ENCODE assay signal across 21 cellular contexts in the genomic region with DNA sequence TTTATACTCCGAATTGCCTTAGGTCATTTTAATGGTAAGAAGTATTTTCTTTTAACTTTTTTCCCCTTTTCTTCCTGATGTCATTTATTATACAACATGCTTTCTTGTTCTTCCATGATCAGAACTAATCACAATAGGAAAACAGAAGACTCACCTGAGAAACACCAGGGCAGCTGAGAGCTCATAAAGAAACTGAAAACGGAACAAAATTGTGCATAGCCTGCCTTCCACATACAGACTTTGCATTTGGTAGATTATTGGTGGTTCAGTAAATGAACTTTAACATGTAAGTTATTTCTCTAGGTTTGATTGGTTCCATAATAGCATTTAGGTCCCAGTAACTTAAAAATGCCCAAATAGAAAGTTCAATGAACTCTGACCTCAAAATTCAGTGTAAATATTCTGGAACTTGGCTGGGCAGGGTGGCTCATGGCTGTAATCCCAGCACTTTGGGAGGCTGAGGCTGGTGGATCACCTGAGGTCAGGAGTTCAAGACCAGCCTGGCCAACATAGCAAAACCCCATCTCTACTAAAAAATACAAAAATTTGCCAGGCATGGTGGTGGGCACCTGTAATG.
DNase-seq lines count a peak whose midpoint lies in the region; ATAC-seq, FAIRE-seq and TF ChIP-seq lines count a peak whose summit lies in the region.
"Had no signal": no experiment of that assay in that cellular context is flagged by ENCODE, and none has a peak within 500 bp of the region (broad histone marks: within the 10 kb centered on the region; RNA-seq: fewer than 3 reads in every experiment).

No MANE protein-coding gene starts in this region.

- H3K4me1 Mint-ChIP-seq in activated T-helper 2 cell treated with anti-CD3 and anti-CD28 coated beads, Interferon-gamma antibody, Interleukin-2, Interleukin-4, amounts not matched to agents 10 μg/mL and 5 μg/mL and 100 μg/mL, durations not matched to agents 14 hours and 24 hours and 36 hours (ENCODE audit: low read depth) = peaks cover 7% of the 10 kb centered on the region
- no peaks in the 10 kb centered on the region for H3K4me1 Mint-ChIP-seq in activated CD8-positive, alpha-beta T cell treated with anti-CD3 and anti-CD28 coated beads for 36 hours (ENCODE audit: low read depth)
- H3K4me1 Mint-ChIP-seq: CD8-positive, alpha-beta memory T cell had no signal

- no peak for TF ChIP-seq POLR2A in gastroesophageal sphincter (IDR thresholded peaks at IDR 0.05)

- H3K9me3 Mint-ChIP-seq in activated T-helper 2 cell treated with anti-CD3 and anti-CD28 coated beads, Interferon-gamma antibody, Interleukin-2, Interleukin-4, amounts not matched to agents 10 μg/mL and 5 μg/mL and 100 μg/mL, durations not matched to agents 14 hours and 24 hours and 36 hours = no peaks in the 10 kb centered on the region
- H3K9me3 Mint-ChIP-seq in activated CD8-positive, alpha-beta T cell treated with anti-CD3 and anti-CD28 coated beads for 36 hours = no peaks in the 10 kb centered on the region
- H3K9me3 Mint-ChIP-seq: CD8-positive, alpha-beta memory T cell had no signal

- POLR2A ChIA-PET in activated CD8-positive, alpha-beta T cell treated with anti-CD3 and anti-CD28 coated beads for 36 hours (lab: Charles Lee) = no interaction called here

- no peaks in the 10 kb centered on the region for H3K36me3 Mint-ChIP-seq in activated T-helper 2 cell treated with anti-CD3 and anti-CD28 coated beads, Interferon-gamma antibody, Interleukin-2, Interleukin-4, amounts not matched to agents 10 μg/mL and 5 μg/mL and 100 μg/mL, durations not matched to agents 14 hours and 24 hours and 36 hours (ENCODE audit: low read depth)
- no peaks in the 10 kb centered on the region for H3K36me3 Mint-ChIP-seq in activated CD8-positive, alpha-beta T cell treated with anti-CD3 and anti-CD28 coated beads for 36 hours (ENCODE audit: low read depth)
- H3K36me3 Mint-ChIP-seq: CD8-positive, alpha-beta memory T cell had no signal

- no peak for DNase-seq in urothelium cell line (ENCODE audit: low spot score)
- DNase-seq in activated T-helper 2 cell treated with anti-CD3 and anti-CD28 coated beads, Interferon-gamma antibody, Interleukin-2, Interleukin-4, amounts not matched to agents 10 μg/mL and 5 μg/mL and 100 μg/mL, durations not matched to agents 14 hours and 24 hours and 36 hours (ENCODE audit: low spot score) = no peak
- no peak for DNase-seq in activated CD8-positive, alpha-beta T cell treated with anti-CD3 and anti-CD28 coated beads for 36 hours
- DNase-seq: activated gamma-delta T cell; amygdala; CD8-positive, alpha-beta memory T cell; cerebellar nuclear complex; midbrain; NCI-H146; NCI-H446 treated with DMSO at 0.1 percent for 48 hours; SHP77; stimulated activated CD4-positive, alpha-beta T cell treated with anti-CD3 and anti-CD28 coated beads, Interleukin-15, amount 100 ng/mL, for 24 hours; T-helper 17 cell had no signal

- CTCF ChIA-PET in activated CD8-positive, alpha-beta T cell treated with anti-CD3 and anti-CD28 coated beads for 36 hours (lab: Charles Lee) = no interaction called here

- peaks cover 2% of the 10 kb centered on the region for H3K27me3 Mint-ChIP-seq in activated T-helper 2 cell treated with anti-CD3 and anti-CD28 coated beads, Interferon-gamma antibody, Interleukin-2, Interleukin-4, amounts not matched to agents 10 μg/mL and 5 μg/mL and 100 μg/mL, durations not matched to agents 14 hours and 24 hours and 36 hours (ENCODE audit: low read depth)
- peaks cover 9% of the 10 kb centered on the region for H3K27me3 Mint-ChIP-seq in activated CD8-positive, alpha-beta T cell treated with anti-CD3 and anti-CD28 coated beads for 36 hours

- FAIRE-seq in urothelium cell line (lab: Jason Lieb, UNC) = no peak
- FAIRE-seq: HTR-8/SVneo had no signal

- WGBS in gastroesophageal sphincter (ENCODE audit: low coverage in 1 of 2), 2 donors = 82 to 96% methylated on average over 1 to 2 of the region's 2 CpGs

- no peak overlapping the region for H3K27ac Mint-ChIP-seq in activated T-helper 2 cell treated with anti-CD3 and anti-CD28 coated beads, Interferon-gamma antibody, Interleukin-2, Interleukin-4, amounts not matched to agents 10 μg/mL and 5 μg/mL and 100 μg/mL, durations not matched to agents 14 hours and 24 hours and 36 hours
- no peak overlapping the region for H3K27ac Mint-ChIP-seq in activated CD8-positive, alpha-beta T cell treated with anti-CD3 and anti-CD28 coated beads for 36 hours
- H3K27ac Mint-ChIP-seq: CD8-positive, alpha-beta memory T cell; T-helper 17 cell had no signal

- peaks cover 11% of the 10 kb centered on the region for H3K27me3 ChIP-seq in gastroesophageal sphincter
- H3K27me3 ChIP-seq: neutrophil had no signal

- no peak overlapping the region for H3K4me3 Mint-ChIP-seq in activated T-helper 2 cell treated with anti-CD3 and anti-CD28 coated beads, Interferon-gamma antibody, Interleukin-2, Interleukin-4, amounts not matched to agents 10 μg/mL and 5 μg/mL and 100 μg/mL, durations not matched to agents 14 hours and 24 hours and 36 hours (ENCODE audit: low read depth)
- no peak overlapping the region for H3K4me3 Mint-ChIP-seq in activated CD8-positive, alpha-beta T cell treated with anti-CD3 and anti-CD28 coated beads for 36 hours
- H3K4me3 Mint-ChIP-seq: CD8-positive, alpha-beta memory T cell; T-helper 17 cell had no signal

- no peaks in the 10 kb centered on the region for H3K9me3 ChIP-seq in gastroesophageal sphincter
- H3K9me3 ChIP-seq: neutrophil had no signal

- no peaks in the 10 kb centered on the region for H3K36me3 ChIP-seq in gastroesophageal sphincter
- H3K36me3 ChIP-seq: neutrophil had no signal

- H3K4me3 ChIP-seq in gastroesophageal sphincter = no peak overlapping the region

- H3K27ac ChIP-seq in gastroesophageal sphincter = no peak overlapping the region
- H3K27ac ChIP-seq: neutrophil had no signal

- no peak for TF ChIP-seq EP300 in gastroesophageal sphincter (IDR thresholded peaks at IDR 0.05)

- no peak for TF ChIP-seq CTCF in gastroesophageal sphincter (IDR thresholded peaks at IDR 0.05)
- no peak for TF ChIP-seq CTCF in activated CD8-positive, alpha-beta T cell treated with anti-CD3 and anti-CD28 coated beads for 36 hours (IDR thresholded peaks at IDR 0.05)

- H3K4me1 ChIP-seq in gastroesophageal sphincter = no peaks in the 10 kb centered on the region

- ATAC-seq in GM18498 (IDR thresholded peaks at IDR 0.05; ENCODE audit: unreplicated experiment) (peak; percentile 82), GM19324 (IDR thresholded peaks at IDR 0.05; ENCODE audit: low FRiP score, unreplicated experiment) (peak; percentile 68), HG02610 (IDR thresholded peaks at IDR 0.05; ENCODE audit: unreplicated experiment) (peak; percentile 44), HG03520 (IDR thresholded peaks at IDR 0.05; ENCODE audit: unreplicated experiment) (peak; percentile 69), gastroesophageal sphincter (no peak)
- ATAC-seq in activated CD8-positive, alpha-beta T cell treated with anti-CD3 and anti-CD28 coated beads for 36 hours = no peak
- ATAC-seq: activated CD4-positive, CD25-positive, alpha-beta regulatory T cell treated with anti-CD3 and anti-CD28 coated beads, Interleukin-2, amount 50 U/mL, for 24 hours; T-helper 17 cell had no signal

- intact Hi-C loops in activated T-helper 2 cell treated with anti-CD3 and anti-CD28 coated beads, Interferon-gamma antibody, Interleukin-2, Interleukin-4, amounts not matched to agents 10 μg/mL and 5 μg/mL and 100 μg/mL, durations not matched to agents 14 hours and 24 hours and 36 hours (cut with micrococcal nuclease) = no loop called here
- intact Hi-C loops in activated CD8-positive, alpha-beta T cell treated with anti-CD3 and anti-CD28 coated beads for 36 hours (cut with micrococcal nuclease) = no loop called here

Comparison
In these comparisons a context has a peak if more than half of its experiments do, and no peak if none do; other contexts are left out.
1. ATAC-seq: peak in GM18498 (single experiment), GM19324 (single experiment), HG02610 (single experiment) and HG03520 (single experiment); none in gastroesophageal sphincter (single experiment) and activated CD8-positive, alpha-beta T cell treated with anti-CD3 and anti-CD28 coated beads for 36 hours (single experiment).